ENCODE assay signal across 1 cellular context in genomic region chr12:56448860-56449621, GRCh38.
TF ChIP-seq lines count a peak whose summit lies in the region.

TIMELESS (minus strand) TSS chr12:56449426; CDS start chr12:56434170, 15,256 bp downstream.

TF ChIP-seq in HepG2, 621 proteins besides CTCF, POLR2A, EP300 and RAD21 (continued from another document and continues in another):
- TF ChIP-seq ZBTB40 (IDR thresholded peaks at IDR 0.05), result no peak
- peak; percentile 69 for TF ChIP-seq ZBTB40 (CRISPR knock-in tag; IDR thresholded peaks at IDR 0.05)
- TF ChIP-seq REL (CRISPR knock-in tag; conservative IDR thresholded peaks at IDR 0.05), result no peak; the same call in 1 of the 2 replicates
- peak; percentile 95 for TF ChIP-seq ARNTL (CRISPR knock-in tag; IDR thresholded peaks at IDR 0.05)
- TF ChIP-seq BCLAF1 (IDR thresholded peaks at IDR 0.05), result no peak
- no peak for TF ChIP-seq TRIM24 (CRISPR knock-in tag; IDR thresholded peaks at IDR 0.05)
- peak; percentile 53; the same call in 1 of the 2 replicates for TF ChIP-seq AHDC1 (CRISPR knock-in tag; IDR thresholded peaks at IDR 0.05; ENCODE audit: borderline replicate concordance)
- 0 out of 2 replicates have a peak, but pooled peaks have one; percentile 38 for TF ChIP-seq FOXM1 (CRISPR knock-in tag; IDR thresholded peaks at IDR 0.05)
- no peak for TF ChIP-seq GPN1 (CRISPR knock-in tag; IDR thresholded peaks at IDR 0.05; ENCODE audit: borderline replicate concordance)
- TF ChIP-seq BRCA1 (CRISPR knock-in tag; IDR thresholded peaks at IDR 0.05), result peak; percentile 88
- no peak for TF ChIP-seq KAT2B (IDR thresholded peaks at IDR 0.05; ENCODE audit: borderline replicate concordance, low read depth, low read length)
- TF ChIP-seq DBP (CRISPR knock-in tag; IDR thresholded peaks at IDR 0.05; ENCODE audit: not compliant biosample characterization), result peak; percentile 45
- peak; percentile 86 for TF ChIP-seq NKX3-1 (CRISPR knock-in tag; IDR thresholded peaks at IDR 0.05)
- no peak for TF ChIP-seq SYNCRIP (IDR thresholded peaks at IDR 0.05; ENCODE audit: insufficient read depth, low read depth, low read length)
- TF ChIP-seq ZNF878 (CRISPR knock-in tag; IDR thresholded peaks at IDR 0.05), result peak; percentile 95
- peak; percentile 71; the same call in 1 of the 2 replicates for TF ChIP-seq ZNF710 (CRISPR knock-in tag; IDR thresholded peaks at IDR 0.05; ENCODE audit: borderline replicate concordance)
- TF ChIP-seq NFKB2 (CRISPR knock-in tag; IDR thresholded peaks at IDR 0.05; ENCODE audit: borderline replicate concordance), result peak; percentile 91; the same call in 1 of the 2 replicates
- TF ChIP-seq SRSF4 (IDR thresholded peaks at IDR 0.05; ENCODE audit: low read depth, low read length, poor library complexity, severe bottlenecking), result no peak
- no peak for TF ChIP-seq ZNF674 (CRISPR knock-in tag; IDR thresholded peaks at IDR 0.05; ENCODE audit: low read depth)
- TF ChIP-seq ZNF263 (CRISPR knock-in tag; IDR thresholded peaks at IDR 0.05), result peak; percentile 57; the same call in 1 of the 2 replicates
- TF ChIP-seq FOXP4 (CRISPR knock-in tag; IDR thresholded peaks at IDR 0.05), result no peak
- peak; percentile 89 for TF ChIP-seq ZNF547 (CRISPR knock-in tag; IDR thresholded peaks at IDR 0.05)
- no peak for TF ChIP-seq ADNP (CRISPR knock-in tag; IDR thresholded peaks at IDR 0.05)
- no peak; the same call in 1 of the 2 replicates for TF ChIP-seq ZNF678 (CRISPR knock-in tag; IDR thresholded peaks at IDR 0.05)
- TF ChIP-seq ZNF776 (CRISPR knock-in tag; IDR thresholded peaks at IDR 0.05), result peak; percentile 85; the same call in 1 of the 2 replicates
- no peak; the same call in 1 of the 2 replicates for TF ChIP-seq ZBED4 (CRISPR knock-in tag; IDR thresholded peaks at IDR 0.05; ENCODE audit: borderline replicate concordance)
